In the genomic region with DNA sequence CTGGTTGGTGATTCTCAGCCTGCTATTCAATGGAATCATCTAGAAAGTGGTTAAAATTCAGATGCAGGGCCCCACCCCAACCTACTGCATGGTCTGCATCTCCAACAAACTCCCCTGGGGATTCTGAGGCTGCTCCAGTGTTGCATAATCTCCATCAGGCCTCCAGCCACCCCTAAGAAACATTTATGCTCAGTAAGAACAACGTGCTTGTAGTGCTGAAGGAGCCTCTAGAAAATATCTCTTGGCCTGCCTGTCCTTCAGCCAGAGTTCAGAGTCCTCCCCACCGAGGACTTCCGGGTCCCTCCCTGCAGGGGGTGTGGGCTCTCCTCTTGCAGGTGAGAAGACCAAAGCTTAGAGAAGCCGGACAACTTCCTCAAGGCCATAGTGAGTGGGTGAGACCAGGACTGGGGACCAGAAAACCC, we compare ENCODE assay signal across 8 cellular contexts.
DNase-seq lines count a peak whose midpoint lies in the region; ATAC-seq, FAIRE-seq and TF ChIP-seq lines count a peak whose summit lies in the region.

No MANE protein-coding gene starts in this region.

- ATAC-seq in HG03354 (IDR thresholded peaks at IDR 0.05; ENCODE audit: poor library complexity, severe bottlenecking, unreplicated experiment) (no peak), HG03039 (IDR thresholded peaks at IDR 0.05; ENCODE audit: unreplicated experiment) (no peak)

- no peak for FAIRE-seq in D721Med (lab: Jason Lieb, UNC)

- no peak for DNase-seq in MM.1S
- no peak for DNase-seq in dorsolateral prefrontal cortex
- no peak for DNase-seq in D721Med (ENCODE audit: insufficient read length, low spot score)
- no peak for DNase-seq in iPS-NIHi11 (ENCODE audit: low spot score)

- no peaks in the 10 kb centered on the region for H3F3A ChIP-seq in MM.1S (ENCODE audit: insufficient read depth, low read length)

- no peak overlapping the region for H3K9ac ChIP-seq in MM.1S (ENCODE audit: low read length)
- peak overlapping the region in 1 of 2 donors; percentile 30 for H3K9ac ChIP-seq in mucosa of rectum (ENCODE audit: low read depth in 1 of 2, low read length in 2 of 2)

- H3K9me3 ChIP-seq in MM.1S (replicated peaks; ENCODE audit: insufficient read depth, low read length) (no peaks in the 10 kb centered on the region), mucosa of rectum (ENCODE audit: control insufficient read depth in 2 of 2, low read length in 2 of 2) (no peaks in the 10 kb centered on the region)

- TF ChIP-seq CTCF in MM.1S (IDR thresholded peaks at IDR 0.05; ENCODE audit: low read length) = no peak
- TF ChIP-seq CTCF in dorsolateral prefrontal cortex (IDR thresholded peaks at IDR 0.05 in 54 of 56, conservative IDR thresholded peaks at IDR 0.05 in 2 of 56; ENCODE audit: low read depth in 1 of 56, partially characterized antibody in 56 of 56) = no peak
- no peak for TF ChIP-seq CTCF in D721Med (IDR thresholded peaks at IDR 0.05; ENCODE audit: insufficient read depth, missing control alignments)

- H2AFZ ChIP-seq in ACC112 (ENCODE audit: low read length, unreplicated experiment) = no peak overlapping the region
- H2AFZ ChIP-seq in MM.1S (ENCODE audit: low read length) = peak overlapping the region; percentile 70; the same call in 1 of the 2 replicates

- H3K27ac ChIP-seq in ACC112 (ENCODE audit: low read depth, low read length) (peak overlapping the region; percentile 76), MM.1S (ENCODE audit: low read length) (no peak overlapping the region), dorsolateral prefrontal cortex (peak overlapping the region in 57 of 59 donors; percentile 27 to 98 (median 91)), mucosa of rectum (ENCODE audit: low read depth in 2 of 2, low read length in 2 of 2) (peak overlapping the region; percentile 66 to 83)

- intact Hi-C loops in dorsolateral prefrontal cortex (cut with DNase I) = no loop called here

- H3K4me1 ChIP-seq in ACC112 (ENCODE audit: control insufficient read depth, insufficient read depth, low read length, unreplicated experiment) (peaks cover 36% of the 10 kb centered on the region), MM.1S (ENCODE audit: low read length) (peaks cover 25% of the 10 kb centered on the region), mucosa of rectum (ENCODE audit: control insufficient read depth in 2 of 2, insufficient read depth in 2 of 2, low read length in 2 of 2) (peaks cover 33 to 38% of the 10 kb centered on the region in 2 donors)

- H3K27me3 ChIP-seq in ACC112 (ENCODE audit: insufficient read depth, low read length) (no peaks in the 10 kb centered on the region), MM.1S (replicated peaks; ENCODE audit: insufficient read depth, low read length) (no peaks in the 10 kb centered on the region), dorsolateral prefrontal cortex (no peaks in the 10 kb centered on the region), mucosa of rectum (ENCODE audit: control insufficient read depth in 2 of 2, insufficient read depth in 2 of 2, low read length in 2 of 2) (no peaks in the 10 kb centered on the region)

- no peaks in the 10 kb centered on the region for H3K9me2 ChIP-seq in MM.1S (replicated peaks; ENCODE audit: insufficient read depth, low read length)

- H3K4me3 ChIP-seq in ACC112 (ENCODE audit: low read depth, low read length) (no peak overlapping the region), MM.1S (ENCODE audit: low read length) (no peak overlapping the region), dorsolateral prefrontal cortex (no peak overlapping the region), mucosa of rectum (ENCODE audit: low read length in 2 of 2) (no peak overlapping the region)

- no peak overlapping the region for H3K4me2 ChIP-seq in MM.1S (ENCODE audit: low read depth, low read length)

- H3K79me2 ChIP-seq in ACC112 (ENCODE audit: control insufficient read depth, insufficient read depth, low read length, unreplicated experiment) = no peaks in the 10 kb centered on the region
- H3K79me2 ChIP-seq in MM.1S (ENCODE audit: low read length) = peaks cover 18% of the 10 kb centered on the region

- H4K20me1 ChIP-seq in MM.1S (ENCODE audit: insufficient read depth, low read length) = no peaks in the 10 kb centered on the region

- H3K36me3 ChIP-seq in ACC112 (ENCODE audit: insufficient read depth, low read length) (no peaks in the 10 kb centered on the region), MM.1S (replicated peaks; ENCODE audit: insufficient read depth, low read length) (no peaks in the 10 kb centered on the region), mucosa of rectum (ENCODE audit: control insufficient read depth in 2 of 2, insufficient read depth in 2 of 2, low read length in 2 of 2) (peaks cover 3 to 8% of the 10 kb centered on the region in 2 donors)
